Comparison of ENCODE assay signal across 1 cellular context in the genomic region with DNA sequence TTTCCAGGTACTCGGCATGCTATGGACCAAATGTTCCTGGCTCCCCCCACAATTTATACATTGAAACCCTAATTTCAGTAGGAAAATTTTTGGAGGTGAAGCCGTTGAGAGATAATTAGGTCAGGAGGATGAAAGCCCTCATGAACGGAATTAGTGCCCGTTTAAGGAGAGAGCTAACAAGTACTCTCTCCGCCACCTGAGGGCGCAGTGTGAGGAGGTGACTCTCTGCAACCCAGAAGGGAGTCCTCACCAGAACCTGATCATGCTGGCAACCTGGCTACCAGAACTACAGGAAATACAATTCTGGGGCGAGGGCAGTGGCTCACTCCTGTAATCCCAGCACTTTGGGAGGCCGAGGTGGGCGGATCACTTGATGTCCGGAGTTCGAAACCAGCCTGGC.
TF ChIP-seq lines count a peak whose summit lies in the region.

No MANE protein-coding gene starts in this region.

TF ChIP-seq in SK-N-SH treated with all-trans-retinoic acid at 6 μM for 48 hours, 23 proteins besides CTCF, POLR2A, EP300 and RAD21 (continued from another document):
- TF ChIP-seq, protein P1, sequence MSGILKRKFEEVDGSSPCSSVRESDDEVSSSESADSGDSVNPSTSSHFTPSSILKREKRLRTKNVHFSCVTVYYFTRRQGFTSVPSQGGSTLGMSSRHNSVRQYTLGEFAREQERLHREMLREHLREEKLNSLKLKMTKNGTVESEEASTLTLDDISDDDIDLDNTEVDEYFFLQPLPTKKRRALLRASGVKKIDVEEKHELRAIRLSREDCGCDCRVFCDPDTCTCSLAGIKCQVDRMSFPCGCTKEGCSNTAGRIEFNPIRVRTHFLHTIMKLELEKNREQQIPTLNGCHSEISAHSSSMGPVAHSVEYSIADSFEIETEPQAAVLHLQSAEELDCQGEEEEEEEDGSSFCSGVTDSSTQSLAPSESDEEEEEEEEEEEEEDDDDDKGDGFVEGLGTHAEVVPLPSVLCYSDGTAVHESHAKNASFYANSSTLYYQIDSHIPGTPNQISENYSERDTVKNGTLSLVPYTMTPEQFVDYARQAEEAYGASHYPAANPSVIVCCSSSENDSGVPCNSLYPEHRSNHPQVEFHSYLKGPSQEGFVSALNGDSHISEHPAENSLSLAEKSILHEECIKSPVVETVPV (CRISPR knock-in tag; IDR thresholded peaks at IDR 0.05) = no peak
- TF ChIP-seq TOX (CRISPR knock-in tag; IDR thresholded peaks at IDR 0.05; ENCODE audit: borderline replicate concordance) (no peak), ZNF8 (CRISPR knock-in tag; IDR thresholded peaks at IDR 0.05) (no peak), TCF4 (CRISPR knock-in tag; IDR thresholded peaks at IDR 0.05; ENCODE audit: borderline replicate concordance) (no peak), ARNTL (CRISPR knock-in tag; IDR thresholded peaks at IDR 0.05; ENCODE audit: borderline replicate concordance, low read depth) (no peak), GLIS3 (CRISPR knock-in tag; IDR thresholded peaks at IDR 0.05) (no peak), ZC3H10 (CRISPR knock-in tag; IDR thresholded peaks at IDR 0.05) (no peak), BACH2 (CRISPR knock-in tag; IDR thresholded peaks at IDR 0.05; ENCODE audit: borderline replicate concordance) (no peak), PPARA (CRISPR knock-in tag; IDR thresholded peaks at IDR 0.05; ENCODE audit: borderline replicate concordance) (no peak), OSR1 (CRISPR knock-in tag; IDR thresholded peaks at IDR 0.05) (no peak), CSDC2 (CRISPR knock-in tag; IDR thresholded peaks at IDR 0.05) (no peak)
- TF ChIP-seq, protein P2, sequence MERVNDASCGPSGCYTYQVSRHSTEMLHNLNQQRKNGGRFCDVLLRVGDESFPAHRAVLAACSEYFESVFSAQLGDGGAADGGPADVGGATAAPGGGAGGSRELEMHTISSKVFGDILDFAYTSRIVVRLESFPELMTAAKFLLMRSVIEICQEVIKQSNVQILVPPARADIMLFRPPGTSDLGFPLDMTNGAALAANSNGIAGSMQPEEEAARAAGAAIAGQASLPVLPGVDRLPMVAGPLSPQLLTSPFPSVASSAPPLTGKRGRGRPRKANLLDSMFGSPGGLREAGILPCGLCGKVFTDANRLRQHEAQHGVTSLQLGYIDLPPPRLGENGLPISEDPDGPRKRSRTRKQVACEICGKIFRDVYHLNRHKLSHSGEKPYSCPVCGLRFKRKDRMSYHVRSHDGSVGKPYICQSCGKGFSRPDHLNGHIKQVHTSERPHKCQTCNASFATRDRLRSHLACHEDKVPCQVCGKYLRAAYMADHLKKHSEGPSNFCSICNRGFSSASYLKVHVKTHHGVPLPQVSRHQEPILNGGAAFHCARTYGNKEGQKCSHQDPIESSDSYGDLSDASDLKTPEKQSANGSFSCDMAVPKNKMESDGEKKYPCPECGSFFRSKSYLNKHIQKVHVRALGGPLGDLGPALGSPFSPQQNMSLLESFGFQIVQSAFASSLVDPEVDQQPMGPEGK (CRISPR knock-in tag; IDR thresholded peaks at IDR 0.05; ENCODE audit: borderline replicate concordance) = no peak
- TF ChIP-seq, protein P3, sequence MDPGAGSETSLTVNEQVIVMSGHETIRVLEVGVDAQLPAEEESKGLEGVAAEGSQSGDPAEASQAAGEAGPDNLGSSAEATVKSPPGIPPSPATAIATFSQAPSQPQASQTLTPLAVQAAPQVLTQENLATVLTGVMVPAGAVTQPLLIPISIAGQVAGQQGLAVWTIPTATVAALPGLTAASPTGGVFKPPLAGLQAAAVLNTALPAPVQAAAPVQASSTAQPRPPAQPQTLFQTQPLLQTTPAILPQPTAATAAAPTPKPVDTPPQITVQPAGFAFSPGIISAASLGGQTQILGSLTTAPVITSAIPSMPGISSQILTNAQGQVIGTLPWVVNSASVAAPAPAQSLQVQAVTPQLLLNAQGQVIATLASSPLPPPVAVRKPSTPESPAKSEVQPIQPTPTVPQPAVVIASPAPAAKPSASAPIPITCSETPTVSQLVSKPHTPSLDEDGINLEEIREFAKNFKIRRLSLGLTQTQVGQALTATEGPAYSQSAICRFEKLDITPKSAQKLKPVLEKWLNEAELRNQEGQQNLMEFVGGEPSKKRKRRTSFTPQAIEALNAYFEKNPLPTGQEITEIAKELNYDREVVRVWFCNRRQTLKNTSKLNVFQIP (CRISPR knock-in tag; IDR thresholded peaks at IDR 0.05; ENCODE audit: borderline replicate concordance, low read depth) = no peak
- TF ChIP-seq, protein P4, sequence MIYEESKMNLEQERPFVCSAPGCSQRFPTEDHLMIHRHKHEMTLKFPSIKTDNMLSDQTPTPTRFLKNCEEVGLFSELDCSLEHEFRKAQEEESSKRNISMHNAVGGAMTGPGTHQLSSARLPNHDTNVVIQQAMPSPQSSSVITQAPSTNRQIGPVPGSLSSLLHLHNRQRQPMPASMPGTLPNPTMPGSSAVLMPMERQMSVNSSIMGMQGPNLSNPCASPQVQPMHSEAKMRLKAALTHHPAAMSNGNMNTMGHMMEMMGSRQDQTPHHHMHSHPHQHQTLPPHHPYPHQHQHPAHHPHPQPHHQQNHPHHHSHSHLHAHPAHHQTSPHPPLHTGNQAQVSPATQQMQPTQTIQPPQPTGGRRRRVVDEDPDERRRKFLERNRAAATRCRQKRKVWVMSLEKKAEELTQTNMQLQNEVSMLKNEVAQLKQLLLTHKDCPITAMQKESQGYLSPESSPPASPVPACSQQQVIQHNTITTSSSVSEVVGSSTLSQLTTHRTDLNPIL (CRISPR knock-in tag; IDR thresholded peaks at IDR 0.05; ENCODE audit: low read depth) = no peak
